24 cellular contexts compared by ENCODE assay signal in the genomic region with DNA sequence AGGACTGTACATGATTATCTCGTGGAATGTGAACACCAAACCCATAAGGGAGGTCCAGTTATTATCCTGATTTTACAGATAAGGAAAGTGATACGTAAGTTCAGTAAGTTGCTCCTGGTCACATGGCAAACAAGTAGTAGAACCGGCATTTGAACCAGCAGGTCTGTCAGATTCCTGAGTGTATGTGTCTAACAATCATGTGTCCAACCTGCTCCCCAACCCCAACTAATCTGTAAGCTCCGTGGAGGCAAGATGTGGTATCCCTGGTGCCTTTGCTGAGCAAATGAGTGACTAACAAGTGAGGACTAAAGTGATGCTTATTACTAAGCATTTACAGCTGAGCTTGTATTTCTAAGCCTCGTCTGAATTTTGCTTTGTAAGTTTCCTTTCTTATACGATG.
"Had no signal": no experiment of that assay in that cellular context is flagged by ENCODE, and none has a peak within 500 bp of the region (broad histone marks: within the 10 kb centered on the region; RNA-seq: fewer than 3 reads in every experiment).

No MANE protein-coding gene starts in this region.

- H3K27ac ChIP-seq: dorsolateral prefrontal cortex, lower lobe of right lung, ovary, right lobe of liver, transverse colon had no signal

- H3K36me3 ChIP-seq: ovary, right lobe of liver had no signal

- ATAC-seq: naive thymus-derived CD8-positive, alpha-beta T cell; right lobe of liver; stimulated activated memory B cell treated with anti-CD40 and anti-IgM and Interleukin-4, amounts not matched to agents 10 μg/mL and 1 μg/mL and 100 μg/mL, for 72 hours; stimulated activated naive CD8-positive, alpha-beta T cell treated with anti-CD3 and anti-CD28 coated beads, Interleukin-15, Interleukin-2, amounts not matched to agents 100 U/mL and 50 U/mL, for 24 hours had no signal

- H3K27me3 ChIP-seq: dorsolateral prefrontal cortex, esophagus squamous epithelium, ovary, right lobe of liver, transverse colon had no signal

- H3K9me3 ChIP-seq: esophagus squamous epithelium, lower lobe of right lung, ovary, right lobe of liver, thoracic aorta, transverse colon had no signal

- H3K4me1 ChIP-seq: lower lobe of right lung, right lobe of liver had no signal

- H3K4me3 ChIP-seq: dorsolateral prefrontal cortex, esophagus squamous epithelium, lower lobe of right lung, ovary, right lobe of liver, transverse colon had no signal

- DNase-seq: central memory CD4-positive, alpha-beta T cell; effector CD4-positive, alpha-beta T cell; esophagus squamous epithelium; hypothalamus; immature natural killer cell; islet precursor cell; left ventricle myocardium superior; lower lobe of right lung; naive thymus-derived CD8-positive, alpha-beta T cell; nephron progenitor cell; nucleus accumbens; ovary; retina; right lobe of liver; small intestine; stimulated activated CD4-positive, alpha-beta T cell treated with anti-CD3 and anti-CD28 coated beads, Interleukin-12 subunit alpha, Interleukin-12 subunit beta, amount 100 ng/mL, for 4 hours; stimulated activated CD4-positive, alpha-beta T cell treated with anti-CD3 and anti-CD28 coated beads, Interleukin-2, amount 100 ng/mL, for 24 hours; stimulated activated CD4-positive, alpha-beta T cell treated with anti-CD3 and anti-CD28 coated beads, Interleukin-4, amount 100 ng/mL, for 4 hours; stimulated activated naive CD8-positive, alpha-beta T cell treated with anti-CD3 and anti-CD28 coated beads, Interleukin-15, Interleukin-2, amounts not matched to agents 100 U/mL and 50 U/mL, for 24 hours; substantia nigra; transverse colon had no signal
